8 cellular contexts compared by ENCODE assay signal in the genomic region with DNA sequence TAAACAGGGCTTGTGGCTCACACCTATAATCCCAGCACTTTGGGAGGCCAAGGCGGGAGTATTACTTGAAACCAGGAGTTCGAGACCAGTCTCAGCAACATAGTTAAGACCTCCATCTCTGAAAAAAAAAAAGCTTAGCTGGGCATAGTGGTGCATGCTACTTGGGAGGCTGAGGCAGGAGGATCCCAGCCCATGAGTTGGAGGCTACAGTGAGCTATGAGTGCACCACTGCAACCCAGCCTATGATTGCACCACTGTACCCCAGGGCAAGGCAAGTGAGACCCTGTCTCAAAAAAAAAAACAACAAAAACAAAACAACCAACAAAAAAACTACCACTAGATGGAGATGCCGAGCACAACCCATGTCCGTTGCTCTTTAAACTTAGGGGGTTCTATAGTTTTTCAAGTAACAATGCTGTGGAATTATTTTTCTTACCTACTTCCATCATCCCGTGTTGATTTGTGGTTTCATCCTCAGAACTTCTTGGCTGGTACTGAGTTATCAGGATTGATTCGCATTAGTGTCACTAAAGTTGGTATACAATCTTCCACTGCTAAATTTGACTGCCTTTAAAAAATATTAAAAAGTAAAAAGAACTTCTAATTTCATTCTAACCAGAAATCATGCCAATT. TPM values are rescaled to one million over a fixed set of nuclear protein-coding genes. Genes with fewer than 3 reads are reported as not detected.
DNase-seq lines count a peak whose midpoint lies in the region; ATAC-seq lines count a peak whose summit lies in the region.

No MANE protein-coding gene starts in this region.

- intact Hi-C loops in activated naive CD4-positive, alpha-beta T cell treated with anti-CD3 and anti-CD28 coated beads for 36 hours (cut with micrococcal nuclease): loop anchor here (1.0 to 5.0 kb wide), 5 partner anchors 34 to 484 kb away; a partner anchor contains a TSS

- ATAC-seq in activated naive CD4-positive, alpha-beta T cell treated with anti-CD3 and anti-CD28 coated beads, Interleukin-2, amount 50 U/mL, for 72 hours: no peak
- ATAC-seq in activated CD8-positive, alpha-beta T cell treated with anti-CD3 and anti-CD28 coated beads, Interleukin-2, amount 10 ng/mL, durations not matched to agents 7 days and 5 days: no peak
- ATAC-seq in HG03432 (IDR thresholded peaks at IDR 0.05; ENCODE audit: unreplicated experiment) (no peak), GM18511 (IDR thresholded peaks at IDR 0.05; ENCODE audit: unreplicated experiment) (no peak)

- H3K4me3 Mint-ChIP-seq in activated naive CD4-positive, alpha-beta T cell treated with anti-CD3 and anti-CD28 coated beads for 36 hours: no peak overlapping the region
- H3K4me3 Mint-ChIP-seq in activated CD8-positive, alpha-beta T cell treated with anti-CD3 and anti-CD28 coated beads, Interleukin-2, amount 10 ng/mL, durations not matched to agents 7 days and 5 days: no peak overlapping the region

- H3K27me3 Mint-ChIP-seq in activated naive CD4-positive, alpha-beta T cell treated with anti-CD3 and anti-CD28 coated beads for 36 hours (ENCODE audit: low read depth): no peaks in the 10 kb centered on the region
- H3K27me3 Mint-ChIP-seq in activated CD8-positive, alpha-beta T cell treated with anti-CD3 and anti-CD28 coated beads, Interleukin-2, amount 10 ng/mL, durations not matched to agents 7 days and 5 days (ENCODE audit: low read depth): peaks cover 7% of the 10 kb centered on the region

- DNase-seq in activated naive CD4-positive, alpha-beta T cell treated with anti-CD3 and anti-CD28 coated beads for 36 hours: peak; percentile 28
- DNase-seq in activated naive CD4-positive, alpha-beta T cell treated with anti-CD3 and anti-CD28 coated beads, Interleukin-2, amount 50 U/mL, for 72 hours (ENCODE audit: low spot score in 2 of 2): no peak
- DNase-seq in LoVo (ENCODE audit: low spot score): peak; percentile 47
- DNase-seq in activated CD8-positive, alpha-beta T cell treated with anti-CD3 and anti-CD28 coated beads, Interleukin-2, amount 10 ng/mL, durations not matched to agents 7 days and 5 days: peak; percentile 45
- peak; percentile 74 for DNase-seq in left kidney (ENCODE audit: low read depth, low spot score)
- no peak for DNase-seq in cerebellum (ENCODE audit: low spot score)

- H3K9me3 Mint-ChIP-seq in activated naive CD4-positive, alpha-beta T cell treated with anti-CD3 and anti-CD28 coated beads for 36 hours: no peaks in the 10 kb centered on the region
- H3K9me3 Mint-ChIP-seq in activated naive CD4-positive, alpha-beta T cell treated with anti-CD3 and anti-CD28 coated beads, Interleukin-2, amount 50 U/mL, for 72 hours: peaks cover 4 to 6% of the 10 kb centered on the region in 2 donors
- H3K9me3 Mint-ChIP-seq in activated CD8-positive, alpha-beta T cell treated with anti-CD3 and anti-CD28 coated beads, Interleukin-2, amount 10 ng/mL, durations not matched to agents 7 days and 5 days (ENCODE audit: insufficient read depth): no peaks in the 10 kb centered on the region

- H3K27ac Mint-ChIP-seq in activated naive CD4-positive, alpha-beta T cell treated with anti-CD3 and anti-CD28 coated beads for 36 hours: no peak overlapping the region
- H3K27ac Mint-ChIP-seq in activated naive CD4-positive, alpha-beta T cell treated with anti-CD3 and anti-CD28 coated beads, Interleukin-2, amount 50 U/mL, for 72 hours: peak overlapping the region in 1 of 2 donors; percentile 67
- peak overlapping the region; percentile 25 for H3K27ac Mint-ChIP-seq in activated CD8-positive, alpha-beta T cell treated with anti-CD3 and anti-CD28 coated beads, Interleukin-2, amount 10 ng/mL, durations not matched to agents 7 days and 5 days

- POLR2A ChIA-PET in activated CD8-positive, alpha-beta T cell treated with anti-CD3 and anti-CD28 coated beads, Interleukin-2, amount 10 ng/mL, durations not matched to agents 7 days and 5 days (lab: Charles Lee): interaction anchor here (0.6 to 1.2 kb wide), 2 partner anchors 22 to 27 kb away, joined by 3 to 4 read pairs; no protein-coding TSS in a partner anchor

- H3K36me3 Mint-ChIP-seq in activated naive CD4-positive, alpha-beta T cell treated with anti-CD3 and anti-CD28 coated beads for 36 hours (ENCODE audit: low read depth): no peaks in the 10 kb centered on the region
- peaks cover 0 to 6% of the 10 kb centered on the region in 2 donors for H3K36me3 Mint-ChIP-seq in activated naive CD4-positive, alpha-beta T cell treated with anti-CD3 and anti-CD28 coated beads, Interleukin-2, amount 50 U/mL, for 72 hours
- H3K36me3 Mint-ChIP-seq in activated CD8-positive, alpha-beta T cell treated with anti-CD3 and anti-CD28 coated beads, Interleukin-2, amount 10 ng/mL, durations not matched to agents 7 days and 5 days (ENCODE audit: low read depth): peaks cover 3% of the 10 kb centered on the region

- peaks cover 40% of the 10 kb centered on the region for H3K4me1 Mint-ChIP-seq in activated naive CD4-positive, alpha-beta T cell treated with anti-CD3 and anti-CD28 coated beads for 36 hours (ENCODE audit: low read depth)
- H3K4me1 Mint-ChIP-seq in activated CD8-positive, alpha-beta T cell treated with anti-CD3 and anti-CD28 coated beads, Interleukin-2, amount 10 ng/mL, durations not matched to agents 7 days and 5 days (ENCODE audit: low read depth): peaks cover 41% of the 10 kb centered on the region

- CTCF ChIA-PET in activated naive CD4-positive, alpha-beta T cell treated with anti-CD3 and anti-CD28 coated beads for 36 hours (lab: Charles Lee): interaction anchor here (0.6 to 4.7 kb wide), 20 partner anchors 10 to 422 kb away, joined by 3 to 22 read pairs (median 4); a partner anchor contains a TSS
- CTCF ChIA-PET in activated CD8-positive, alpha-beta T cell treated with anti-CD3 and anti-CD28 coated beads, Interleukin-2, amount 10 ng/mL, durations not matched to agents 7 days and 5 days (lab: Charles Lee): interaction anchor here (0.7 to 4.8 kb wide), 17 partner anchors 8 to 431 kb away, joined by 3 to 36 read pairs (median 7); a partner anchor contains a TSS

RNA-seq across cellular contexts. Expression of a gene that starts 12.2 kb away (rescaled TPM):
- total RNA-seq in activated naive CD4-positive, alpha-beta T cell treated with anti-CD3 and anti-CD28 coated beads for 36 hours: 10 to 100 TPM; 45.7 to 49.3 TPM
- 10 to 100 TPM; 57.1 to 77.4 TPM for total RNA-seq in activated naive CD4-positive, alpha-beta T cell treated with anti-CD3 and anti-CD28 coated beads, Interleukin-2, amount 50 U/mL, for 72 hours
- total RNA-seq in activated CD8-positive, alpha-beta T cell treated with anti-CD3 and anti-CD28 coated beads, Interleukin-2, amount 10 ng/mL, durations not matched to agents 7 days and 5 days: 10 to 100 TPM; 40.9 to 43.1 TPM
- 41.2 TPM for total RNA-seq in cerebellum

RNA-seq across cellular contexts. Expression of a gene that starts 15.0 kb away (rescaled TPM):
- not detected for total RNA-seq in activated naive CD4-positive, alpha-beta T cell treated with anti-CD3 and anti-CD28 coated beads for 36 hours
- total RNA-seq in activated naive CD4-positive, alpha-beta T cell treated with anti-CD3 and anti-CD28 coated beads, Interleukin-2, amount 50 U/mL, for 72 hours: under 1 TPM in 1 of 2 donors, not detected in 1; 0.12 TPM
- not detected for total RNA-seq in activated CD8-positive, alpha-beta T cell treated with anti-CD3 and anti-CD28 coated beads, Interleukin-2, amount 10 ng/mL, durations not matched to agents 7 days and 5 days
- total RNA-seq in cerebellum: 4.1 TPM

RNA-seq across cellular contexts. Expression of a gene that starts 22.7 kb away (rescaled TPM):
- 1 to 10 TPM; 4.5 to 5.2 TPM for total RNA-seq in activated naive CD4-positive, alpha-beta T cell treated with anti-CD3 and anti-CD28 coated beads for 36 hours
- total RNA-seq in activated naive CD4-positive, alpha-beta T cell treated with anti-CD3 and anti-CD28 coated beads, Interleukin-2, amount 50 U/mL, for 72 hours: 1 to 10 TPM; 4.4 to 5.0 TPM
- 1 to 10 TPM; 6.7 to 7.7 TPM for total RNA-seq in activated CD8-positive, alpha-beta T cell treated with anti-CD3 and anti-CD28 coated beads, Interleukin-2, amount 10 ng/mL, durations not matched to agents 7 days and 5 days
- 8.2 TPM for total RNA-seq in cerebellum

RNA-seq across cellular contexts. Expression of a gene that starts 33.0 kb away (rescaled TPM):
- total RNA-seq in activated naive CD4-positive, alpha-beta T cell treated with anti-CD3 and anti-CD28 coated beads for 36 hours: 1 to 10 TPM; 3.1 to 3.4 TPM
- 1 to 10 TPM; 2.3 to 5.8 TPM for total RNA-seq in activated naive CD4-positive, alpha-beta T cell treated with anti-CD3 and anti-CD28 coated beads, Interleukin-2, amount 50 U/mL, for 72 hours
- total RNA-seq in activated CD8-positive, alpha-beta T cell treated with anti-CD3 and anti-CD28 coated beads, Interleukin-2, amount 10 ng/mL, durations not matched to agents 7 days and 5 days: 1 to 10 TPM; 4.6 TPM
- total RNA-seq in cerebellum: 8.3 TPM

RNA-seq across cellular contexts. Expression of a gene that starts 33.2 kb away (rescaled TPM):
- total RNA-seq in activated naive CD4-positive, alpha-beta T cell treated with anti-CD3 and anti-CD28 coated beads for 36 hours: 10 to 100 TPM; 10.3 to 13.3 TPM
- 10 to 100 TPM; 10.8 to 22.3 TPM for total RNA-seq in activated naive CD4-positive, alpha-beta T cell treated with anti-CD3 and anti-CD28 coated beads, Interleukin-2, amount 50 U/mL, for 72 hours
- 10 to 100 TPM; 21.0 to 21.4 TPM for total RNA-seq in activated CD8-positive, alpha-beta T cell treated with anti-CD3 and anti-CD28 coated beads, Interleukin-2, amount 10 ng/mL, durations not matched to agents 7 days and 5 days
- total RNA-seq in cerebellum: 8.2 TPM

Comparison
In these comparisons a context has a peak if more than half of its experiments do, and no peak if none do; other contexts are left out.
1. DNase-seq: peak in activated naive CD4-positive, alpha-beta T cell treated with anti-CD3 and anti-CD28 coated beads for 36 hours (single experiment), LoVo (single experiment), activated CD8-positive, alpha-beta T cell treated with anti-CD3 and anti-CD28 coated beads, Interleukin-2, amount 10 ng/mL, durations not matched to agents 7 days and 5 days (single experiment) and left kidney (single experiment); none in activated naive CD4-positive, alpha-beta T cell treated with anti-CD3 and anti-CD28 coated beads, Interleukin-2, amount 50 U/mL, for 72 hours (0 of 2) and cerebellum (single experiment).